ENCODE assay signal across 16 cellular contexts in the genomic region with DNA sequence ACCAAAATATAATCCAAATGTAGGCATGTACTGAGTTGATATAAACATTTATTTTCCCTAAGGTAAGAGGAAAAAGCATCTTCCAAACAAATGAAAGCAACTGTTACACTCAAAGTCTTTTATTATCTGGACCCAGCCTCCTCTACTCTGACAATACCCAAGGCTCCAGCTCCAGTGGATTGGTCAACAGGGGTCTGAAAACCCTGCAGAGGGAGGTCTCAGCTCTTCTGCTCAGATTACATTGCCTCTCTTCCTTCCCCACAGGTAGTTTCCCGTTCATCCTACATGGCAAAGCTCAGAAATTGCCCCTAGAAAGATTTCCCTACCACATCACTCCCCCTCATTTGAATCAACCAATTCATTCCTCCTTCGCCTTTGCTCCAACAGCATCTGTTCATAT.
A peak's percentile ranks its signal among the peaks of the same experiment; 100 is the strongest.
DNase-seq lines count a peak whose midpoint lies in the region; ATAC-seq and TF ChIP-seq lines count a peak whose summit lies in the region.
"Had no signal": no experiment of that assay in that cellular context is flagged by ENCODE, and none has a peak within 500 bp of the region (broad histone marks: within the 10 kb centered on the region; RNA-seq: fewer than 3 reads in every experiment).

No MANE protein-coding gene starts in this region.

- no peaks in the 10 kb centered on the region for H4K20me1 ChIP-seq in neural progenitor cell (ENCODE audit: low read depth)
- H4K20me1 ChIP-seq: BLaER1 treated with 17β-estradiol and CSF1 and Interleukin-3, amounts not matched to agents 10 nM and 100 nM had no signal

- H3K4me3 ChIP-seq in H7 (ENCODE audit: insufficient read depth, low read depth, low read length) (no peak overlapping the region), neural progenitor cell (no peak overlapping the region)
- H3K4me3 ChIP-seq: BLaER1 treated with 17β-estradiol and CSF1 and Interleukin-3, amounts not matched to agents 10 nM and 100 nM; GM23248 had no signal

- peak; percentile 29 for DNase-seq in H7
- no peak for DNase-seq in WTC11 (ENCODE audit: low spot score)
- peak; percentile 11 for DNase-seq in iPS-NIHi11 (ENCODE audit: low spot score)
- peak; percentile 9 for DNase-seq in neural progenitor cell (ENCODE audit: low spot score)
- no peak for DNase-seq in type B pancreatic cell (ENCODE audit: extremely low spot score, unreplicated experiment)
- DNase-seq in HEK293T (ENCODE audit: extremely low spot score) = no peak
- DNase-seq: Calu3; CD8-positive, alpha-beta T cell; DMS79 treated with DMSO at 0.1 percent for 48 hours; GF-D8; GM23248; H9 had no signal

- H3K4me3 Mint-ChIP-seq in WTC11 (no peak overlapping the region), neural progenitor cell (no peak overlapping the region), type B pancreatic cell (no peak overlapping the region)
- H3K4me3 Mint-ChIP-seq: B cell; CD8-positive, alpha-beta T cell; H9 had no signal

- H3K36me3 ChIP-seq in H7 (replicated peaks; ENCODE audit: control insufficient read depth, insufficient read depth, low read length) (no peaks in the 10 kb centered on the region), neural progenitor cell (no peaks in the 10 kb centered on the region)
- H3K36me3 ChIP-seq: BLaER1 treated with 17β-estradiol and CSF1 and Interleukin-3, amounts not matched to agents 10 nM and 100 nM had no signal

- peaks cover 7% of the 10 kb centered on the region for H3K4me1 Mint-ChIP-seq in WTC11
- peaks cover 3% of the 10 kb centered on the region for H3K4me1 Mint-ChIP-seq in neural progenitor cell
- H3K4me1 Mint-ChIP-seq in type B pancreatic cell (ENCODE audit: unreplicated experiment) = no peaks in the 10 kb centered on the region
- H3K4me1 Mint-ChIP-seq: B cell had no signal

- peaks cover 7% of the 10 kb centered on the region for H3K4me1 ChIP-seq in neural progenitor cell
- H3K4me1 ChIP-seq: BLaER1 treated with 17β-estradiol and CSF1 and Interleukin-3, amounts not matched to agents 10 nM and 100 nM had no signal

- no peak for TF ChIP-seq CTCF in WTC11 (IDR thresholded peaks at IDR 0.05)
- TF ChIP-seq CTCF in neural progenitor cell (IDR thresholded peaks at IDR 0.05) = no peak
- no peak for TF ChIP-seq CTCF in type B pancreatic cell (conservative IDR thresholded peaks at IDR 0.05)

- peak; percentile 90 for ATAC-seq in WTC11
- ATAC-seq in GM18870 (IDR thresholded peaks at IDR 0.05; ENCODE audit: unreplicated experiment) = no peak
- ATAC-seq: CD8-positive, alpha-beta T cell had no signal

- CTCF ChIA-PET in WTC11 (lab: Charles Lee) (interaction anchor here (3.0 kb wide), 1 partner anchor 10 kb away, joined by 14 read pairs; no protein-coding TSS in a partner anchor), HEK293T (lab: Yijun Ruan, JAX) (interaction anchor here (1.4 kb wide), 1 partner anchor 10 kb away, joined by 5 read pairs; no protein-coding TSS in a partner anchor)

- H3K79me2 ChIP-seq in neural progenitor cell (ENCODE audit: low read depth) = no peaks in the 10 kb centered on the region

- POLR2A ChIA-PET in WTC11 (lab: Charles Lee) = no interaction called here
- POLR2A ChIA-PET in HEK293T (lab: Yijun Ruan, JAX) = no interaction called here

- H3K27me3 ChIP-seq in H7 (ENCODE audit: control insufficient read depth, insufficient read depth, low read length) = no peaks in the 10 kb centered on the region
- H3K27me3 ChIP-seq in neural progenitor cell = no peaks in the 10 kb centered on the region
- H3K27me3 ChIP-seq: BLaER1 treated with 17β-estradiol and CSF1 and Interleukin-3, amounts not matched to agents 10 nM and 100 nM had no signal

- no peak overlapping the region for H3K27ac ChIP-seq in neural progenitor cell
- H3K27ac ChIP-seq: BLaER1 treated with 17β-estradiol and CSF1 and Interleukin-3, amounts not matched to agents 10 nM and 100 nM; GM23248; HL-60 had no signal

- H3K9me3 ChIP-seq in neural progenitor cell (ENCODE audit: low read depth) = no peaks in the 10 kb centered on the region
- H3K9me3 ChIP-seq: BLaER1 treated with 17β-estradiol and CSF1 and Interleukin-3, amounts not matched to agents 10 nM and 100 nM had no signal

- H3K9me3 Mint-ChIP-seq in WTC11 (peaks cover 31% of the 10 kb centered on the region), neural progenitor cell (no peaks in the 10 kb centered on the region), type B pancreatic cell (no peaks in the 10 kb centered on the region)
- H3K9me3 Mint-ChIP-seq: CD8-positive, alpha-beta T cell; H9 had no signal

- no peak overlapping the region for H3K27ac Mint-ChIP-seq in WTC11
- no peak overlapping the region for H3K27ac Mint-ChIP-seq in neural progenitor cell
- H3K27ac Mint-ChIP-seq in type B pancreatic cell = no peak overlapping the region
- H3K27ac Mint-ChIP-seq: B cell; CD8-positive, alpha-beta T cell; H9 had no signal

- H3K36me3 Mint-ChIP-seq in WTC11 = no peaks in the 10 kb centered on the region; the same call in 1 of the 2 replicates
- H3K36me3 Mint-ChIP-seq in neural progenitor cell = no peaks in the 10 kb centered on the region
- H3K36me3 Mint-ChIP-seq in type B pancreatic cell = no peaks in the 10 kb centered on the region
- H3K36me3 Mint-ChIP-seq: CD8-positive, alpha-beta T cell had no signal

- H3K4me2 ChIP-seq in neural progenitor cell = no peak overlapping the region
- H3K4me2 ChIP-seq: BLaER1 treated with 17β-estradiol and CSF1 and Interleukin-3, amounts not matched to agents 10 nM and 100 nM had no signal

- H3K27me3 Mint-ChIP-seq in WTC11 (ENCODE audit: low read depth) (no peaks in the 10 kb centered on the region), neural progenitor cell (ENCODE audit: insufficient read depth, low read depth) (no peaks in the 10 kb centered on the region), type B pancreatic cell (peaks cover 4% of the 10 kb centered on the region)

- H3K9ac ChIP-seq in neural progenitor cell = no peak overlapping the region
- H3K9ac ChIP-seq: BLaER1 treated with 17β-estradiol and CSF1 and Interleukin-3, amounts not matched to agents 10 nM and 100 nM; GM23248 had no signal

- no peaks in the 10 kb centered on the region for H3F3A ChIP-seq in neural progenitor cell (ENCODE audit: low read depth)

- H2AFZ ChIP-seq in neural progenitor cell (replicated peaks) = peak overlapping the region; percentile 53
- H2AFZ ChIP-seq: GM23248 had no signal

TF ChIP-seq in WTC11, 78 proteins besides CTCF, POLR2A, EP300 and RAD21 (continues in another document):
- no peak for TF ChIP-seq ZBTB21 (CRISPR knock-in tag; IDR thresholded peaks at IDR 0.05; ENCODE audit: borderline replicate concordance)
- TF ChIP-seq TEAD4 (CRISPR knock-in tag; IDR thresholded peaks at IDR 0.05) = no peak
- TF ChIP-seq CBFB (CRISPR knock-in tag; IDR thresholded peaks at IDR 0.05; ENCODE audit: low read depth) = no peak
- TF ChIP-seq, protein P1, sequence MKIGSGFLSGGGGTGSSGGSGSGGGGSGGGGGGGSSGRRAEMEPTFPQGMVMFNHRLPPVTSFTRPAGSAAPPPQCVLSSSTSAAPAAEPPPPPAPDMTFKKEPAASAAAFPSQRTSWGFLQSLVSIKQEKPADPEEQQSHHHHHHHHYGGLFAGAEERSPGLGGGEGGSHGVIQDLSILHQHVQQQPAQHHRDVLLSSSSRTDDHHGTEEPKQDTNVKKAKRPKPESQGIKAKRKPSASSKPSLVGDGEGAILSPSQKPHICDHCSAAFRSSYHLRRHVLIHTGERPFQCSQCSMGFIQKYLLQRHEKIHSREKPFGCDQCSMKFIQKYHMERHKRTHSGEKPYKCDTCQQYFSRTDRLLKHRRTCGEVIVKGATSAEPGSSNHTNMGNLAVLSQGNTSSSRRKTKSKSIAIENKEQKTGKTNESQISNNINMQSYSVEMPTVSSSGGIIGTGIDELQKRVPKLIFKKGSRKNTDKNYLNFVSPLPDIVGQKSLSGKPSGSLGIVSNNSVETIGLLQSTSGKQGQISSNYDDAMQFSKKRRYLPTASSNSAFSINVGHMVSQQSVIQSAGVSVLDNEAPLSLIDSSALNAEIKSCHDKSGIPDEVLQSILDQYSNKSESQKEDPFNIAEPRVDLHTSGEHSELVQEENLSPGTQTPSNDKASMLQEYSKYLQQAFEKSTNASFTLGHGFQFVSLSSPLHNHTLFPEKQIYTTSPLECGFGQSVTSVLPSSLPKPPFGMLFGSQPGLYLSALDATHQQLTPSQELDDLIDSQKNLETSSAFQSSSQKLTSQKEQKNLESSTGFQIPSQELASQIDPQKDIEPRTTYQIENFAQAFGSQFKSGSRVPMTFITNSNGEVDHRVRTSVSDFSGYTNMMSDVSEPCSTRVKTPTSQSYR (CRISPR knock-in tag; IDR thresholded peaks at IDR 0.05) = no peak

TF ChIP-seq in HEK293T, 16 proteins besides CTCF, POLR2A, EP300 and RAD21:
- no peak for TF ChIP-seq BHLHE40 (IDR thresholded peaks at IDR 0.05; ENCODE audit: borderline replicate concordance)
- no peak for TF ChIP-seq ELF4 (IDR thresholded peaks at IDR 0.05)
- no peak for TF ChIP-seq NFRKB (IDR thresholded peaks at IDR 0.05)
- no peak for TF ChIP-seq HDGF (IDR thresholded peaks at IDR 0.05; ENCODE audit: borderline replicate concordance)
- TF ChIP-seq CTBP1 (IDR thresholded peaks at IDR 0.05; ENCODE audit: borderline replicate concordance) = no peak
- no peak for TF ChIP-seq TARDBP (IDR thresholded peaks at IDR 0.05)
- no peak for TF ChIP-seq L3MBTL2 (conservative IDR thresholded peaks at IDR 0.05)
- TF ChIP-seq, protein P2, sequence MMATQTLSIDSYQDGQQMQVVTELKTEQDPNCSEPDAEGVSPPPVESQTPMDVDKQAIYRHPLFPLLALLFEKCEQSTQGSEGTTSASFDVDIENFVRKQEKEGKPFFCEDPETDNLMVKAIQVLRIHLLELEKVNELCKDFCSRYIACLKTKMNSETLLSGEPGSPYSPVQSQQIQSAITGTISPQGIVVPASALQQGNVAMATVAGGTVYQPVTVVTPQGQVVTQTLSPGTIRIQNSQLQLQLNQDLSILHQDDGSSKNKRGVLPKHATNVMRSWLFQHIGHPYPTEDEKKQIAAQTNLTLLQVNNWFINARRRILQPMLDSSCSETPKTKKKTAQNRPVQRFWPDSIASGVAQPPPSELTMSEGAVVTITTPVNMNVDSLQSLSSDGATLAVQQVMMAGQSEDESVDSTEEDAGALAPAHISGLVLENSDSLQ (IDR thresholded peaks at IDR 0.05) = no peak
- no peak for TF ChIP-seq ARNT (IDR thresholded peaks at IDR 0.05)
- no peak for TF ChIP-seq FOXM1 (IDR thresholded peaks at IDR 0.05; ENCODE audit: borderline replicate concordance)
- TF ChIP-seq LEF1 (IDR thresholded peaks at IDR 0.05; ENCODE audit: borderline replicate concordance) = no peak
- no peak for TF ChIP-seq SUZ12 (IDR thresholded peaks at IDR 0.05)

Comparison
In these comparisons a context has a peak if more than half of its experiments do, and no peak if none do; other contexts are left out.
1. DNase-seq: peak in H7 (single experiment), iPS-NIHi11 (single experiment) and neural progenitor cell (single experiment); none in WTC11 (single experiment), type B pancreatic cell (single experiment) and HEK293T (single experiment).